In genomic region chr14:31096255-31096654, GRCh38 we compare ENCODE assay signal across 27 cellular contexts.
A peak's percentile ranks its signal among the peaks of the same experiment; 100 is the strongest.
DNase-seq lines count a peak whose midpoint lies in the region; ATAC-seq and TF ChIP-seq lines count a peak whose summit lies in the region.
"Had no signal": no experiment of that assay in that cellular context is flagged by ENCODE, and none has a peak within 500 bp of the region (broad histone marks: within the 10 kb centered on the region; RNA-seq: fewer than 3 reads in every experiment).

No MANE protein-coding gene starts in this region.

- H3K27me3 ChIP-seq in AG04450 (ENCODE audit: control insufficient read depth, insufficient read depth, low read length) (no peaks in the 10 kb centered on the region), brain microvascular endothelial cell (replicated peaks) (no peaks in the 10 kb centered on the region), BE2C (no peaks in the 10 kb centered on the region)
- H3K27me3 ChIP-seq: colonic mucosa, foreskin keratinocyte, hepatocyte, left lung, ovary had no signal

- TF ChIP-seq CTCF in AG04450 (IDR thresholded peaks at IDR 0.05; ENCODE audit: low read depth, low read length): no peak
- no peak for TF ChIP-seq CTCF in brain microvascular endothelial cell (IDR thresholded peaks at IDR 0.05; ENCODE audit: low read depth, low read length, missing control alignments)
- TF ChIP-seq CTCF in progenitor cell of endocrine pancreas (IDR thresholded peaks at IDR 0.05; ENCODE audit: unreplicated experiment): no peak
- TF ChIP-seq CTCF in BE2C (IDR thresholded peaks at IDR 0.05; ENCODE audit: low read depth, low read length): no peak

- no peaks in the 10 kb centered on the region for H3K27me3 Mint-ChIP-seq in progenitor cell of endocrine pancreas
- H3K27me3 Mint-ChIP-seq: activated naive CD8-positive, alpha-beta T cell; activated T-helper 17 cell treated with anti-CD3 and anti-CD28 coated beads, Interleukin-2, amount 50 U/mL, for 72 hours; brain; CD4-positive, CD25-positive, alpha-beta regulatory T cell; natural killer cell treated with Interleukin-12 subunit alpha and Interleukin-12 subunit beta and Interleukin-15 and Interleukin-18, amount 100 ng/mL, for 72 hours; stimulated activated naive B cell treated with anti-CD40 and anti-IgM and Interleukin-4, amounts not matched to agents 10 μg/mL and 1 μg/mL and 100 μg/mL, for 72 hours had no signal

- no peak overlapping the region for H3K4me3 Mint-ChIP-seq in progenitor cell of endocrine pancreas (ENCODE audit: low read depth)
- H3K4me3 Mint-ChIP-seq: activated naive CD8-positive, alpha-beta T cell; activated T-helper 17 cell treated with anti-CD3 and anti-CD28 coated beads, Interleukin-2, amount 50 U/mL, for 72 hours; brain; CD4-positive, CD25-positive, alpha-beta regulatory T cell; immature natural killer cell; natural killer cell treated with Interleukin-12 subunit alpha and Interleukin-12 subunit beta and Interleukin-15 and Interleukin-18, amount 100 ng/mL, for 72 hours; stimulated activated naive B cell treated with anti-CD40 and anti-IgM and Interleukin-4, amounts not matched to agents 10 μg/mL and 1 μg/mL and 100 μg/mL, for 72 hours had no signal

- ATAC-seq in HG03469 (IDR thresholded peaks at IDR 0.05; ENCODE audit: unreplicated experiment): no peak
- ATAC-seq: activated T-helper 17 cell treated with anti-CD3 and anti-CD28 coated beads, Interleukin-2, amount 50 U/mL, for 72 hours; foreskin keratinocyte; left lung; natural killer cell treated with Interleukin-12 subunit alpha and Interleukin-12 subunit beta and Interleukin-15 and Interleukin-18, amount 100 ng/mL, for 72 hours; Right ventricle myocardium inferior; stimulated activated naive B cell treated with anti-CD40 and anti-IgM and Interleukin-4, amounts not matched to agents 10 μg/mL and 1 μg/mL and 100 μg/mL, for 72 hours had no signal

- H3K9me3 ChIP-seq in AG04450 (ENCODE audit: control insufficient read depth, insufficient read depth, low read length) (no peaks in the 10 kb centered on the region), BE2C (no peaks in the 10 kb centered on the region)
- H3K9me3 ChIP-seq: colonic mucosa, left lung, ovary had no signal

- no peaks in the 10 kb centered on the region; the same call in 1 of the 2 replicates for H3K4me1 ChIP-seq in BE2C
- H3K4me1 ChIP-seq: colonic mucosa, foreskin keratinocyte had no signal

- H3K4me3 ChIP-seq in AG04450 (ENCODE audit: low read depth, low read length) (no peak overlapping the region), brain microvascular endothelial cell (ENCODE audit: low read depth, low read length) (no peak overlapping the region), BE2C (ENCODE audit: low read depth, low read length) (no peak overlapping the region)
- H3K4me3 ChIP-seq: colonic mucosa, hepatocyte, left lung, ovary had no signal

- H3K36me3 Mint-ChIP-seq in progenitor cell of endocrine pancreas (ENCODE audit: insufficient read depth): peaks cover 20% of the 10 kb centered on the region

- H3K9me3 Mint-ChIP-seq in progenitor cell of endocrine pancreas (ENCODE audit: low read depth): no peaks in the 10 kb centered on the region
- H3K9me3 Mint-ChIP-seq: activated T-helper 17 cell treated with anti-CD3 and anti-CD28 coated beads, Interleukin-2, amount 50 U/mL, for 72 hours; brain; CD4-positive, CD25-positive, alpha-beta regulatory T cell; immature natural killer cell; natural killer cell treated with Interleukin-12 subunit alpha and Interleukin-12 subunit beta and Interleukin-15 and Interleukin-18, amount 100 ng/mL, for 72 hours; stimulated activated naive B cell treated with anti-CD40 and anti-IgM and Interleukin-4, amounts not matched to agents 10 μg/mL and 1 μg/mL and 100 μg/mL, for 72 hours had no signal

- POLR2A ChIA-PET in AG04450 (lab: Yijun Ruan, JAX): interaction anchor here (1.0 kb wide), 1 partner anchor 108 kb away, joined by 3 read pairs; no protein-coding TSS in a partner anchor

- CTCF ChIA-PET in AG04450 (lab: Charles Lee): no interaction called here

- peaks cover 12% of the 10 kb centered on the region for H3K36me3 ChIP-seq in brain microvascular endothelial cell (replicated peaks)
- H3K36me3 ChIP-seq in BE2C: peaks cover 33% of the 10 kb centered on the region
- H3K36me3 ChIP-seq: colonic mucosa, ovary had no signal

- DNase-seq in AG04450 (ENCODE audit: low read depth, low spot score) (peak; percentile 55), HCEC 1CT (peak; percentile 56), brain microvascular endothelial cell (peak; percentile 43), foreskin melanocyte (peak; percentile 74), progenitor cell of endocrine pancreas (ENCODE audit: low spot score, unreplicated experiment) (no peak), BE2C (no peak)
- no peak for DNase-seq in stimulated activated CD4-positive, alpha-beta T cell treated with anti-CD3 and anti-CD28 coated beads, Interleukin-2, amount 100 ng/mL, for 24 hours
- DNase-seq: activated CD4-positive, alpha-beta T cell treated with anti-CD3 and anti-CD28 coated beads, Interleukin-2, amount 50 U/mL, for 4 hours; CD4-positive, CD25-positive, alpha-beta regulatory T cell; colonic mucosa; immature natural killer cell; left lung; midbrain; NCI-H2081 treated with DMSO at 0.1 percent for 48 hours; NCI-H446 treated with DMSO at 0.1 percent for 48 hours; ovary; stimulated activated CD4-positive, alpha-beta T cell treated with anti-CD3 and anti-CD28 coated beads, Interleukin-4, amount 100 ng/mL, for 24 hours; stimulated activated naive B cell treated with anti-CD40 and anti-IgM and Interleukin-4, amounts not matched to agents 10 μg/mL and 1 μg/mL and 100 μg/mL, for 72 hours; T1000 had no signal

- peak overlapping the region; percentile 65 for H3K27ac ChIP-seq in AG04450 (ENCODE audit: low read depth, low read length)
- no peak overlapping the region for H3K27ac ChIP-seq in brain microvascular endothelial cell
- H3K27ac ChIP-seq: colonic mucosa, foreskin keratinocyte, hepatocyte, left lung, ovary had no signal

- no peak overlapping the region for H3K27ac Mint-ChIP-seq in progenitor cell of endocrine pancreas
- H3K27ac Mint-ChIP-seq: activated naive CD8-positive, alpha-beta T cell; activated T-helper 17 cell treated with anti-CD3 and anti-CD28 coated beads, Interleukin-2, amount 50 U/mL, for 72 hours; natural killer cell treated with Interleukin-12 subunit alpha and Interleukin-12 subunit beta and Interleukin-15 and Interleukin-18, amount 100 ng/mL, for 72 hours had no signal

- in situ Hi-C loops in brain microvascular endothelial cell (cut with HindIII; ENCODE audit: low pct_ligation_motif_present, low sequenced_read_pairs): no loop called here

- peaks cover 6% of the 10 kb centered on the region for H3K4me1 Mint-ChIP-seq in progenitor cell of endocrine pancreas (ENCODE audit: low read depth)
- H3K4me1 Mint-ChIP-seq: activated T-helper 17 cell treated with anti-CD3 and anti-CD28 coated beads, Interleukin-2, amount 50 U/mL, for 72 hours; immature natural killer cell had no signal

Comparison
In these comparisons a context has a peak if more than half of its experiments do, and no peak if none do; other contexts are left out.
1. DNase-seq: peak in AG04450 (single experiment), HCEC 1CT (single experiment), brain microvascular endothelial cell (single experiment) and foreskin melanocyte (single experiment); none in stimulated activated CD4-positive, alpha-beta T cell treated with anti-CD3 and anti-CD28 coated beads, Interleukin-2, amount 100 ng/mL, for 24 hours (0 of 2), progenitor cell of endocrine pancreas (single experiment) and BE2C (single experiment).